13 cellular contexts compared by ENCODE assay signal in the genomic region with DNA sequence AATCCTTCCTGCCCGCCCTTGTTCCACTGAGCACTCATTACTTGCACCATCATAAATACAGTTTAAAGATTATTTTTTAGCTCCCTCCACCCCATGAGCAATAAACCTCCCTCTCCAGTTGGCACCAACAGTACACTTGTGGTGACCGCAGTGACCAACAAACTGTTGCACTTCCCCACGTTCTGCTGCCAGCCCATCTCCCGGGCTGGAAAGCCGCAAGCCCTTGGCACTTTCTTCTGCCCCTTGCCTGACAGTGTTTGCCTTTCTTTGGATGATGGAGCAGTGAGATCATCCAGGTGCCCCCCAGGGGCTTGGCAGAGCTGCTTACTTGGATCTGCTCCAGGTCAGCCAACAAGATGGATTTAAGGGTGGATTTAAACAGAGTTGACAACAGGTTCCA. TPM values are rescaled to one million over a fixed set of nuclear protein-coding genes. Genes with fewer than 3 reads are reported as not detected.
DNase-seq lines count a peak whose midpoint lies in the region; ATAC-seq, FAIRE-seq and TF ChIP-seq lines count a peak whose summit lies in the region.
"Had no signal": no experiment of that assay in that cellular context is flagged by ENCODE, and none has a peak within 500 bp of the region (broad histone marks: within the 10 kb centered on the region; RNA-seq: fewer than 3 reads in every experiment).

No MANE protein-coding gene starts in this region.

- CTCF ChIA-PET in HepG2 (lab: Yijun Ruan, JAX; ENCODE audit: low intra/inter-chr PET ratio, low total read pairs): no interaction called here
- CTCF ChIA-PET in PC-3 (lab: Charles Lee): interaction anchor here (0.5 to 1.4 kb wide), 5 partner anchors 24 to 793 kb away, joined by 3 to 6 read pairs (median 3); no protein-coding TSS in a partner anchor

- no peaks in the 10 kb centered on the region for H3K9me3 ChIP-seq in liver (ENCODE audit: control insufficient read depth in 4 of 4, low read length in 3 of 4)
- H3K9me3 ChIP-seq in HepG2 (ENCODE audit: low read length): no peaks in the 10 kb centered on the region
- no peaks in the 10 kb centered on the region for H3K9me3 ChIP-seq in PC-3 (ENCODE audit: low read length)
- H3K9me3 ChIP-seq in gastroesophageal sphincter: no peaks in the 10 kb centered on the region

- ATAC-seq in HepG2 (no peak), PC-3 (peak; percentile 96), HG03139 (IDR thresholded peaks at IDR 0.05; ENCODE audit: unreplicated experiment) (no peak), gastroesophageal sphincter (no peak)
- ATAC-seq: WTC11 had no signal

- H3K9ac ChIP-seq in liver (ENCODE audit: low read depth in 1 of 2, low read length in 2 of 2) (no peak overlapping the region), HepG2 (ENCODE audit: insufficient read depth, low read depth, low read length) (no peak overlapping the region), PC-3 (ENCODE audit: low read length) (no peak overlapping the region)

- no peak overlapping the region for H3K4me2 ChIP-seq in HepG2 (ENCODE audit: low read depth, low read length)
- peak overlapping the region; percentile 41; the same call in 1 of the 2 replicates for H3K4me2 ChIP-seq in PC-3 (ENCODE audit: low read length)

- TF ChIP-seq EP300 in HepG2 (IDR thresholded peaks at IDR 0.05; ENCODE audit: low read depth in 2 of 2, low read length in 2 of 2): no peak
- TF ChIP-seq EP300 in HepG2 (CRISPR knock-in tag; IDR thresholded peaks at IDR 0.05; ENCODE audit: borderline replicate concordance): no peak
- no peak for TF ChIP-seq EP300 in gastroesophageal sphincter (IDR thresholded peaks at IDR 0.05)

- H3K4me1 ChIP-seq in liver (ENCODE audit: control insufficient read depth in 4 of 4, insufficient read depth in 4 of 4, low read length in 3 of 4) (peaks cover 0 to 12% (median 6%) of the 10 kb centered on the region in 4 donors), HepG2 (ENCODE audit: insufficient read depth, low read length) (no peaks in the 10 kb centered on the region), PC-3 (ENCODE audit: insufficient read depth, low read length) (peaks cover 13% of the 10 kb centered on the region), gastroesophageal sphincter (peaks cover 0 to 36% (median 0%) of the 10 kb centered on the region in 3 donors)

- TF ChIP-seq POLR2A in HepG2 (IDR thresholded peaks at IDR 0.05; ENCODE audit: insufficient read depth in 1 of 2, low read depth in 2 of 2, low read length in 2 of 2): no peak
- TF ChIP-seq POLR2A in gastroesophageal sphincter (IDR thresholded peaks at IDR 0.05): no peak

- no peaks in the 10 kb centered on the region for H3K36me3 ChIP-seq in liver (ENCODE audit: control insufficient read depth in 4 of 4, insufficient read depth in 3 of 4, low read depth in 1 of 4, low read length in 3 of 4)
- H3K36me3 ChIP-seq in HepG2 (replicated peaks in 1 of 2; ENCODE audit: control insufficient read depth in 1 of 2, insufficient read depth in 2 of 2, low read length in 2 of 2): no peaks in the 10 kb centered on the region
- no peaks in the 10 kb centered on the region for H3K36me3 ChIP-seq in PC-3 (ENCODE audit: low read depth, low read length)
- no peaks in the 10 kb centered on the region for H3K36me3 ChIP-seq in gastroesophageal sphincter

- peak; percentile 13 to 42 for TF ChIP-seq RAD21 in liver (IDR thresholded peaks at IDR 0.05)
- TF ChIP-seq RAD21 in HepG2 (CRISPR knock-in tag; IDR thresholded peaks at IDR 0.05): no peak

- FAIRE-seq in HepG2 (lab: Jason Lieb, UNC): no peak

- H3F3A ChIP-seq in PC-3 (ENCODE audit: low read length, unreplicated experiment): no peaks in the 10 kb centered on the region

- H2AFZ ChIP-seq in HepG2 (ENCODE audit: low read length) (no peak overlapping the region), PC-3 (ENCODE audit: low read length) (no peak overlapping the region)

- H3K79me2 ChIP-seq in HepG2 (ENCODE audit: insufficient read depth, low read length) (no peaks in the 10 kb centered on the region), PC-3 (ENCODE audit: low read length) (no peaks in the 10 kb centered on the region)

- POLR2A ChIA-PET in HepG2 (lab: Yijun Ruan, JAX) (no interaction called here), PC-3 (lab: Charles Lee; ENCODE audit: unreplicated experiment) (interaction anchor here (0.5 to 0.6 kb wide), 2 partner anchors 95 to 116 kb away, joined by 3 to 4 read pairs; no protein-coding TSS in a partner anchor)

- TF ChIP-seq CTCF in liver (IDR thresholded peaks at IDR 0.05; ENCODE audit: low read depth, low read length, missing input control) (no peak), HepG2 (CRISPR knock-in tag; IDR thresholded peaks at IDR 0.05) (no peak), PC-3 (conservative IDR thresholded peaks at IDR 0.05; ENCODE audit: low read depth, low read length) (no peak), epithelial cell of esophagus (IDR thresholded peaks at IDR 0.05; ENCODE audit: insufficient read depth, low read depth, low read length, missing control alignments) (no peak), coronary artery (IDR thresholded peaks at IDR 0.05) (no peak), gastroesophageal sphincter (IDR thresholded peaks at IDR 0.05) (no peak)

- BruUV-seq in HepG2 (replicated peaks; lab: Mats Ljungman, UMichigan): no TSS peak
- no TSS peak for BruUV-seq in PC-3 (replicated peaks; lab: Mats Ljungman, UMichigan)

- in situ Hi-C loops in HepG2 (cut with HindIII; ENCODE audit: extremely low pct_ligation_motif_present, low pct_unique_long_range_greater_than_20kb): no loop called here

- intact Hi-C loops in HepG2 (cut with micrococcal nuclease; ENCODE audit: unreplicated experiment) (no loop called here), PC-3 (cut with micrococcal nuclease) (loop anchor here (1.0 kb wide), 1 partner anchor 116 kb away; no protein-coding TSS in a partner anchor)

- H3K4me3 ChIP-seq in liver (ENCODE audit: low read depth in 1 of 3, low read length in 3 of 3) (no peak overlapping the region), HepG2 (replicated peaks in 1 of 3; ENCODE audit: insufficient read depth in 1 of 3, low read depth in 2 of 3, low read length in 3 of 3) (no peak overlapping the region), PC-3 (ENCODE audit: low read length) (no peak overlapping the region), epithelial cell of esophagus (ENCODE audit: low read length) (no peak overlapping the region), coronary artery (no peak overlapping the region), gastroesophageal sphincter (no peak overlapping the region)

- H3K27ac ChIP-seq in liver (ENCODE audit: low read depth in 1 of 2, low read length in 2 of 2) (no peak overlapping the region), HepG2 (ENCODE audit: extremely low read length, insufficient read depth, low read length) (no peak overlapping the region), PC-3 (ENCODE audit: low read length) (no peak overlapping the region; the same call in 1 of the 2 replicates), coronary artery (no peak overlapping the region), gastroesophageal sphincter (peak overlapping the region in 2 of 4 donors; percentile 11 to 49)

- H4K20me1 ChIP-seq in HepG2 (ENCODE audit: insufficient read depth, low read length) (no peaks in the 10 kb centered on the region), PC-3 (ENCODE audit: low read length) (no peaks in the 10 kb centered on the region)

- H3K27me3 ChIP-seq in liver (ENCODE audit: control insufficient read depth in 4 of 4, insufficient read depth in 4 of 4, low read length in 3 of 4) (no peaks in the 10 kb centered on the region), HepG2 (ENCODE audit: control insufficient read depth in 1 of 2, insufficient read depth in 2 of 2, low read length in 2 of 2) (peaks cover 10 to 62% of the 10 kb centered on the region in 2 experiments; a peak in 3 of 5 replicates), PC-3 (ENCODE audit: low read length) (peaks cover 28% of the 10 kb centered on the region), gastroesophageal sphincter (no peaks in the 10 kb centered on the region)

- H3K9me2 ChIP-seq in PC-3 (replicated peaks; ENCODE audit: low read length): no peaks in the 10 kb centered on the region

- 36% methylated on average over 5 of the region's 5 CpGs for WGBS in liver
- WGBS in HepG2 (ENCODE audit: low lambda C conversion rate): 48% methylated on average over 5 of the region's 5 CpGs
- 48 to 54% methylated on average over 2 to 5 of the region's 5 CpGs for WGBS in gastroesophageal sphincter (ENCODE audit: low coverage in 1 of 2), 2 donors

- no peak for DNase-seq in HepG2 (ENCODE audit: low spot score)
- peak; percentile 100 for DNase-seq in PC-3
- peak; percentile 32 for DNase-seq in epithelial cell of esophagus (ENCODE audit: low read depth)
- DNase-seq in NCI-H2227 treated with DMSO at 0.1 percent for 48 hours (lab: John Stamatoyannopoulos, UW): no peak
- no peak for DNase-seq in coronary artery (ENCODE audit: low spot score)
- DNase-seq: cerebellar nuclear complex, mesenchymal stem cell, NCI-H82 had no signal

RNA-seq across cellular contexts. Expression of a gene that starts 21.6 kb away (rescaled TPM):
- total RNA-seq in liver: under 1 TPM; under 0.01 to 0.33 TPM
- polyA plus RNA-seq in liver: 1 to 10 TPM; 2.5 to 3.4 TPM
- total RNA-seq in HepG2 (2016; rRNA removed; fragmentation: Illumina TruSeq; extraction: Trizol): 0.02 TPM in 1 of 2 replicates, not detected in the other
- not detected in 2 replicates for total RNA-seq in HepG2 (2016; cell fraction: cytosol; rRNA removed; fragmentation: Illumina TruSeq; extraction: Trizol; ENCODE audit: low read depth)
- 0.04 TPM in 1 of 2 replicates, not detected in the other for total RNA-seq in HepG2 (2016; cell fraction: insoluble cytoplasmic fraction; rRNA removed; fragmentation: Illumina TruSeq; extraction: Trizol)
- not detected in 2 replicates for total RNA-seq in HepG2 (2016; cell fraction: membrane; rRNA removed; fragmentation: Illumina TruSeq; extraction: Trizol)
- total RNA-seq in HepG2 (2016; cell fraction: nucleus; rRNA removed; fragmentation: Illumina TruSeq; extraction: Trizol): 0.09 TPM in 1 of 2 replicates, not detected in the other
- polyA plus RNA-seq in HepG2 (2011; rRNA removed): 0.01 TPM in 1 of 2 replicates, not detected in the other
- 0.03 TPM in 1 of 2 replicates, not detected in the other for polyA plus RNA-seq in HepG2 (2011; cell fraction: cytosol; rRNA removed)
- not detected in 2 replicates for polyA plus RNA-seq in HepG2 (2011; cell fraction: nucleus; rRNA removed)
- polyA plus RNA-seq in HepG2 (2012): 0.05 and 0.09 TPM in 2 replicates
- polyA plus RNA-seq in HepG2 (2016; cell fraction: cytosol; fragmentation: Illumina TruSeq; extraction: Trizol; ENCODE audit: low read depth): not detected in 2 replicates
- not detected in 2 replicates for polyA plus RNA-seq in HepG2 (2016; cell fraction: insoluble cytoplasmic fraction; fragmentation: Illumina TruSeq; extraction: Trizol; ENCODE audit: low read depth)
- polyA plus RNA-seq in HepG2 (2016; cell fraction: membrane; fragmentation: Illumina TruSeq; extraction: Trizol; ENCODE audit: low read depth): not detected in 2 replicates
- not detected in 2 replicates for polyA plus RNA-seq in HepG2 (2016; cell fraction: nucleus; fragmentation: Illumina TruSeq; extraction: Trizol; ENCODE audit: insufficient read depth, low read depth)
- polyA minus RNA-seq in HepG2 (2011; rRNA and poly(A)+ RNA removed; ENCODE audit: low replicate concordance): 0.16 TPM in 1 of 2 replicates, not detected in the other
- polyA minus RNA-seq in HepG2 (2011; cell fraction: cytosol; rRNA and poly(A)+ RNA removed): not detected in 2 replicates
- polyA minus RNA-seq in HepG2 (2011; cell fraction: nucleus; rRNA and poly(A)+ RNA removed): under 0.01 TPM in 1 of 2 replicates, not detected in the other
- total RNA-seq in PC-3 (2014; rRNA removed): 0.04 and 0.35 TPM in 2 replicates
- 10 to 100 TPM; 26.3 to 44.1 (median 38.0) TPM for total RNA-seq in gastroesophageal sphincter
- total RNA-seq: A673 had no signal

Comparison
In these comparisons a context has a peak if more than half of its experiments do, and no peak if none do; other contexts are left out.
1. DNase-seq: peak in PC-3 (single experiment) and epithelial cell of esophagus (single experiment); none in HepG2 (single experiment), NCI-H2227 treated with DMSO at 0.1 percent for 48 hours (single experiment) and coronary artery (single experiment).
2. RNA of a gene that starts 21.6 kb away (total RNA-seq): 26.3 to 44.1 TPM in gastroesophageal sphincter; under 0.01 to 0.33 TPM in liver, 0.04 to 0.35 TPM in PC-3 and 0.02 to 0.09 TPM in HepG2; every median in the first group is over 10 times any median in the second.